8 cellular contexts compared by ENCODE assay signal in genomic region chr3:69326821-69327433, GRCh38. TPM values are rescaled to one million over a fixed set of nuclear protein-coding genes. Genes with fewer than 3 reads are reported as not detected.
DNase-seq lines count a peak whose midpoint lies in the region; ATAC-seq and TF ChIP-seq lines count a peak whose summit lies in the region.

No MANE protein-coding gene starts in this region.

- H3K9ac ChIP-seq in fibroblast of lung (ENCODE audit: insufficient read depth, low read length) = no peak overlapping the region

- no peaks in the 10 kb centered on the region for H3K36me3 ChIP-seq in fibroblast of lung (ENCODE audit: control insufficient read depth, insufficient read depth, low read length)
- H3K36me3 ChIP-seq in esophagus muscularis mucosa = no peaks in the 10 kb centered on the region

- POLR2A ChIA-PET in T-cell (lab: Charles Lee) = interaction anchor here in 1 of 2 donors (0.6 kb wide), 1 partner anchor 165 kb away, joined by 7 read pairs; no protein-coding TSS in a partner anchor

- no peaks in the 10 kb centered on the region for H3K36me3 Mint-ChIP-seq in HFFc6 (ENCODE audit: low read depth)
- H3K36me3 Mint-ChIP-seq in T-cell = no peaks in the 10 kb centered on the region

- no peak overlapping the region for H3K27ac ChIP-seq in fibroblast of lung (ENCODE audit: insufficient read depth, low read length)
- peak overlapping the region; percentile 94 for H3K27ac ChIP-seq in substantia nigra (ENCODE audit: low read depth, low read length, poor library complexity, severe bottlenecking)
- peak overlapping the region in 2 of 4 donors; percentile 9 to 33 for H3K27ac ChIP-seq in esophagus muscularis mucosa (replicated peaks in 1 of 4)

- H3K4me3 ChIP-seq in fibroblast of lung (replicated peaks in 1 of 4; ENCODE audit: control extremely low read depth in 1 of 4, insufficient read depth in 1 of 4, low read depth in 3 of 4, low read length in 4 of 4) (no peak overlapping the region), esophagus muscularis mucosa (no peak overlapping the region)

- H2AFZ ChIP-seq in fibroblast of lung (ENCODE audit: low read length) = peak overlapping the region; percentile 28

- TF ChIP-seq CTCF in HFFc6 (IDR thresholded peaks at IDR 0.05) = no peak
- TF ChIP-seq CTCF in fibroblast of lung (conservative IDR thresholded peaks at IDR 0.05 in 1 of 2, IDR thresholded peaks at IDR 0.05 in 1 of 2; ENCODE audit: low read depth in 1 of 2, low read length in 2 of 2) = no peak
- no peak for TF ChIP-seq CTCF in esophagus muscularis mucosa (IDR thresholded peaks at IDR 0.05)

- CTCF ChIA-PET in T-cell (lab: Charles Lee) = interaction anchor here in 1 of 2 donors (0.6 to 1.7 kb wide), 2 partner anchors 23 to 165 kb away, joined by 3 to 7 read pairs; no protein-coding TSS in a partner anchor

- H3K79me2 ChIP-seq in fibroblast of lung (ENCODE audit: control insufficient read depth, insufficient read depth, low read length) = no peaks in the 10 kb centered on the region

- H3K4me3 Mint-ChIP-seq in HFFc6 (peak overlapping the region; percentile 5), T-cell (peak overlapping the region; percentile 57 to 66 (median 61))

- H3K27me3 ChIP-seq in fibroblast of lung (ENCODE audit: control insufficient read depth, insufficient read depth, low read length) (no peaks in the 10 kb centered on the region), esophagus muscularis mucosa (no peaks in the 10 kb centered on the region)

- DNase-seq in HFFc6 = no peak
- DNase-seq in T-cell = peak in 26 of 34 experiments; percentile 2 to 46 (median 23)
- no peak for DNase-seq in fibroblast of lung (ENCODE audit: low read depth in 2 of 2)
- no peak for DNase-seq in substantia nigra (lab: John Stamatoyannopoulos, UW)
- DNase-seq in esophagus muscularis mucosa (ENCODE audit: extremely low spot score) = no peak
- DNase-seq in NCI-H2107 treated with DMSO at 0.1 percent for 48 hours (lab: John Stamatoyannopoulos, UW; ENCODE audit: unreplicated experiment) = no peak
- no peak for DNase-seq in NCI-H2196 (lab: John Stamatoyannopoulos, UW; ENCODE audit: unreplicated experiment)

- no peaks in the 10 kb centered on the region for H4K20me1 ChIP-seq in fibroblast of lung (ENCODE audit: control insufficient read depth, extremely low read depth, insufficient read depth, low read length)

- no peaks in the 10 kb centered on the region for H3K9me3 Mint-ChIP-seq in HFFc6
- no peaks in the 10 kb centered on the region for H3K9me3 Mint-ChIP-seq in T-cell

- H3K4me1 Mint-ChIP-seq in HFFc6 (ENCODE audit: low read depth) = peaks cover 45% of the 10 kb centered on the region
- peaks cover 36 to 40% (median 37%) of the 10 kb centered on the region in 3 donors for H3K4me1 Mint-ChIP-seq in T-cell

- H3K4me1 ChIP-seq in fibroblast of lung (ENCODE audit: control insufficient read depth, extremely low read depth, insufficient read depth, low read length) (peaks cover 6% of the 10 kb centered on the region), esophagus muscularis mucosa (peaks cover 4 to 52% (median 28%) of the 10 kb centered on the region in 4 donors)

- 45% methylated on average over 5 of the region's 5 CpGs for WGBS in esophagus muscularis mucosa

- ATAC-seq in GM18502 (IDR thresholded peaks at IDR 0.05; ENCODE audit: poor library complexity, unreplicated experiment) (peak; percentile 90), T-cell (replicated peaks in 1 of 4) (peak; percentile 40 to 96 (median 54))

- no peak for TF ChIP-seq EP300 in esophagus muscularis mucosa (IDR thresholded peaks at IDR 0.05)

- intact Hi-C loops in esophagus muscularis mucosa (cut with DNase I) = no loop called here

- no peaks in the 10 kb centered on the region for H3K9me3 ChIP-seq in fibroblast of lung (ENCODE audit: control insufficient read depth, insufficient read depth, low read depth, low read length)
- H3K9me3 ChIP-seq in esophagus muscularis mucosa = no peaks in the 10 kb centered on the region

- peaks cover 13% of the 10 kb centered on the region for H3K27me3 Mint-ChIP-seq in HFFc6 (ENCODE audit: insufficient read depth)
- no peaks in the 10 kb centered on the region for H3K27me3 Mint-ChIP-seq in T-cell

- no peak overlapping the region for H3K27ac Mint-ChIP-seq in HFFc6
- peak overlapping the region; percentile 84 to 90 for H3K27ac Mint-ChIP-seq in T-cell

- H3K4me2 ChIP-seq in fibroblast of lung (ENCODE audit: extremely low read depth, insufficient read depth, low read length) = peak overlapping the region; percentile 41

- TF ChIP-seq POLR2A in esophagus muscularis mucosa (IDR thresholded peaks at IDR 0.05; ENCODE audit: low read depth) = no peak

RNA-seq across cellular contexts. Expression of gene FRMD4B, which starts 59.0 kb away (rescaled TPM):
- total RNA-seq in HFFc6 (2021; fragmentation: NEBNext Ultra II Directional; extraction: Animal tissue kit (Norgen Biotek cat#: 25700)) = under 1 TPM in 5 of 6 experiments, not detected in 1; 0.03 to 0.12 (median 0.07) TPM
- 10 to 100 TPM in 3 of 5 donors, 1 to 10 TPM in 2; 5.5 to 23.1 (median 10.9) TPM for total RNA-seq in T-cell
- total RNA-seq in fibroblast of lung = 0.51 and 1.2 TPM in 2 replicates
- polyA plus RNA-seq in fibroblast of lung = 0.47 and 0.86 TPM in 2 replicates
- 0.25 and 0.33 TPM in 2 replicates for polyA plus RNA-seq in fibroblast of lung (2012)
- 0.74 TPM in 1 of 2 replicates, not detected in the other for polyA minus RNA-seq in fibroblast of lung (ENCODE audit: low replicate concordance)
- 10 to 100 TPM; 10.5 to 22.0 (median 14.8) TPM for total RNA-seq in esophagus muscularis mucosa

Comparison
In these comparisons a context has a peak if more than half of its experiments do, and no peak if none do; other contexts are left out.
1. DNase-seq: peak in T-cell (26 of 34); none in HFFc6 (single experiment), fibroblast of lung (0 of 2), substantia nigra (0 of 49), esophagus muscularis mucosa (single experiment), NCI-H2107 treated with DMSO at 0.1 percent for 48 hours (single experiment) and NCI-H2196 (single experiment).